Comparison of ENCODE assay signal across 12 cellular contexts in genomic region chr6:32623693-32624092, GRCh38. TPM values are rescaled to one million over a fixed set of nuclear protein-coding genes. Genes with fewer than 3 reads are reported as not detected.
DNase-seq lines count a peak whose midpoint lies in the region; ATAC-seq and TF ChIP-seq lines count a peak whose summit lies in the region.
"Had no signal": no experiment of that assay in that cellular context is flagged by ENCODE, and none has a peak within 500 bp of the region (broad histone marks: within the 10 kb centered on the region; RNA-seq: fewer than 3 reads in every experiment).

No MANE protein-coding gene starts in this region.

- H3K9me3 Mint-ChIP-seq in CD4-positive, alpha-beta T cell = no peaks in the 10 kb centered on the region
- peaks cover 3% of the 10 kb centered on the region for H3K9me3 Mint-ChIP-seq in mesothelial cell of epicardium

- no peak for TF ChIP-seq CTCF in CD4-positive, alpha-beta T cell (IDR thresholded peaks at IDR 0.05)
- TF ChIP-seq CTCF in OCI-LY7 (conservative IDR thresholded peaks at IDR 0.05; ENCODE audit: low read length) = no peak
- TF ChIP-seq CTCF in mesothelial cell of epicardium (IDR thresholded peaks at IDR 0.05; ENCODE audit: unreplicated experiment) = no peak

- H3K9me2 ChIP-seq in OCI-LY7 (ENCODE audit: insufficient read depth, low read length) = no peaks in the 10 kb centered on the region

- no peaks in the 10 kb centered on the region for H3K27me3 ChIP-seq in CD4-positive, alpha-beta T cell (ENCODE audit: control insufficient read depth, insufficient read depth, low read length)
- H3K27me3 ChIP-seq: adrenal gland had no signal

- no peaks in the 10 kb centered on the region for H4K20me1 ChIP-seq in OCI-LY7 (ENCODE audit: insufficient read depth, low read length)

- no peak for ATAC-seq in CD4-positive, alpha-beta T cell (ENCODE audit: poor library complexity)
- peak; percentile 29 for ATAC-seq in GM18870 (IDR thresholded peaks at IDR 0.05; ENCODE audit: unreplicated experiment)
- peak; percentile 64 for ATAC-seq in left colon

- peak overlapping the region; percentile 60 for H3K4me2 ChIP-seq in OCI-LY7 (ENCODE audit: low read length)

- peaks cover 62% of the 10 kb centered on the region for H3K4me1 Mint-ChIP-seq in CD4-positive, alpha-beta T cell (ENCODE audit: low read depth)
- H3K4me1 Mint-ChIP-seq in mesothelial cell of epicardium = peaks cover 7% of the 10 kb centered on the region

- H3K27ac ChIP-seq in CD4-positive, alpha-beta T cell (ENCODE audit: low read depth, low read length) = no peak overlapping the region
- H3K27ac ChIP-seq in OCI-LY7 (ENCODE audit: low read depth, low read length, poor library complexity, severe bottlenecking) = peak overlapping the region; percentile 91
- H3K27ac ChIP-seq: adrenal gland had no signal

- POLR2A ChIA-PET in CD4-positive, alpha-beta T cell (lab: Charles Lee) = interaction anchor here (0.6 to 2.3 kb wide), 6 partner anchors 9 to 348 kb away, joined by 3 to 10 read pairs (median 6); partner anchors contain the start of gene HLA-DQB1
- POLR2A ChIA-PET in OCI-LY7 (lab: Charles Lee) = interaction anchor here (0.7 to 1.3 kb wide), 2 partner anchors 36 to 360 kb away, joined by 3 to 6 read pairs; no protein-coding TSS in a partner anchor

- peak in 1 of 10 experiments; percentile 9 for DNase-seq in CD4-positive, alpha-beta T cell
- DNase-seq in OCI-LY7 (ENCODE audit: low spot score) (no peak), left colon (no peak), DMS153 treated with DMSO at 0.1 percent for 48 hours (lab: John Stamatoyannopoulos, UW; ENCODE audit: unreplicated experiment) (no peak), posterior vena cava (ENCODE audit: low spot score) (no peak), mesothelial cell of epicardium (ENCODE audit: low spot score in 2 of 2, unreplicated experiment in 2 of 2) (no peak)
- DNase-seq in stimulated activated CD4-positive, alpha-beta T cell treated with anti-CD3 and anti-CD28 coated beads, Interleukin-12 subunit alpha, Interleukin-12 subunit beta, amount 100 ng/mL, for 4 hours = no peak
- DNase-seq: adrenal gland, cortex of kidney, retina had no signal

- no peak overlapping the region for H2AFZ ChIP-seq in OCI-LY7 (ENCODE audit: low read length)

- no peaks in the 10 kb centered on the region for H3K27me3 Mint-ChIP-seq in CD4-positive, alpha-beta T cell
- H3K27me3 Mint-ChIP-seq in mesothelial cell of epicardium (ENCODE audit: low read depth) = no peaks in the 10 kb centered on the region

- intact Hi-C loops in CD4-positive, alpha-beta T cell (cut with DNase I, micrococcal nuclease) = loop anchor here (2.0 to 5.0 kb wide), 6 partner anchors 43 to 244 kb away; partner anchors contain the start of gene HLA-DQB1 (in 2 of the 2)
- intact Hi-C loops in OCI-LY7 (cut with micrococcal nuclease; ENCODE audit: unreplicated experiment) = loop anchor here (5.0 to 10.0 kb wide), 3 partner anchors 186 to 379 kb away; partner anchors contain the start of gene HLA-DRA
- intact Hi-C loops in left colon (cut with DNase I, micrococcal nuclease) = no loop called here
- intact Hi-C loops in posterior vena cava (cut with DNase I) = no loop called here

- H3K36me3 ChIP-seq in OCI-LY7 (ENCODE audit: insufficient read depth, low read length) = no peaks in the 10 kb centered on the region
- H3K36me3 ChIP-seq: adrenal gland had no signal

- no TSS peak for BruUV-seq in OCI-LY7 (replicated peaks; lab: Mats Ljungman, UMichigan)

- H3K36me3 Mint-ChIP-seq in CD4-positive, alpha-beta T cell (ENCODE audit: low read depth) = no peaks in the 10 kb centered on the region
- H3K36me3 Mint-ChIP-seq in mesothelial cell of epicardium = no peaks in the 10 kb centered on the region

- peak overlapping the region; percentile 25 for H3K4me3 ChIP-seq in OCI-LY7 (ENCODE audit: low read depth, low read length, poor library complexity, severe bottlenecking)
- H3K4me3 ChIP-seq: adrenal gland had no signal

- H3K4me3 Mint-ChIP-seq in CD4-positive, alpha-beta T cell = peak overlapping the region; percentile 8
- no peak overlapping the region for H3K4me3 Mint-ChIP-seq in mesothelial cell of epicardium

- CTCF ChIA-PET in CD4-positive, alpha-beta T cell (lab: Charles Lee) = interaction anchor here (1.2 to 2.2 kb wide), 3 partner anchors 14 to 68 kb away, joined by 3 to 14 read pairs (median 5); no protein-coding TSS in a partner anchor
- CTCF ChIA-PET in OCI-LY7 (lab: Charles Lee; ENCODE audit: unreplicated experiment) = no interaction called here

- H3K27ac Mint-ChIP-seq in CD4-positive, alpha-beta T cell = peak overlapping the region; percentile 91
- no peak overlapping the region for H3K27ac Mint-ChIP-seq in mesothelial cell of epicardium

- H3K4me1 ChIP-seq in OCI-LY7 (ENCODE audit: insufficient read depth, low read length, poor library complexity, severe bottlenecking) = peaks cover 76% of the 10 kb centered on the region
- H3K4me1 ChIP-seq: adrenal gland had no signal

- H3K79me2 ChIP-seq in OCI-LY7 (ENCODE audit: insufficient read depth, low read depth, low read length) = no peaks in the 10 kb centered on the region

- H3K9me3 ChIP-seq in CD4-positive, alpha-beta T cell (ENCODE audit: control insufficient read depth, low read length) = no peaks in the 10 kb centered on the region
- no peaks in the 10 kb centered on the region for H3K9me3 ChIP-seq in OCI-LY7 (ENCODE audit: low read length)
- H3K9me3 ChIP-seq: adrenal gland had no signal

RNA-seq across cellular contexts. Expression of gene HLA-DQA1, which starts 13.5 kb away (rescaled TPM):
- total RNA-seq in CD4-positive, alpha-beta T cell = 1 to 10 TPM; 5.9 to 6.9 TPM
- 0.79 and 1.6 TPM in 2 replicates for total RNA-seq in OCI-LY7 (2014; rRNA removed; shearing (Covaris generic))
- total RNA-seq in OCI-LY7 (2022) (31.2 and 32.3 TPM in 2 replicates), left colon (10 to 100 TPM in 1 of 2 donors, 1 to 10 TPM in 1; 5.1 to 45.0 TPM), posterior vena cava (10 to 100 TPM in 1 of 2 donors, 1 to 10 TPM in 1; 8.7 to 10.8 TPM), mesothelial cell of epicardium (not detected in 3 replicates)
- total RNA-seq: fibroblast of lung had no signal

RNA-seq across cellular contexts. Expression of gene HLA-DRB1, which starts 34.0 kb away (rescaled TPM):
- 10 to 100 TPM; 31.3 to 33.6 TPM for total RNA-seq in CD4-positive, alpha-beta T cell
- 132 and 156 TPM in 2 replicates for total RNA-seq in OCI-LY7 (2014; rRNA removed; shearing (Covaris generic))
- total RNA-seq in OCI-LY7 (2022) = 98.1 and 111 TPM in 2 replicates
- total RNA-seq in left colon = 100 to 1,000 TPM in 1 of 2 donors, 10 to 100 TPM in 1; 34.7 to 191 TPM
- total RNA-seq in posterior vena cava = 10 to 100 TPM; 78.2 to 91.3 TPM
- 4.5 to 5.4 TPM (median 5.3 TPM) in 3 replicates for total RNA-seq in mesothelial cell of epicardium

RNA-seq across cellular contexts. Expression of gene HLA-DQB1, which starts 42.8 kb away (rescaled TPM):
- total RNA-seq in CD4-positive, alpha-beta T cell = 10 to 100 TPM; 21.5 to 21.7 TPM
- 1.2 and 10.5 TPM in 2 replicates for total RNA-seq in OCI-LY7 (2014; rRNA removed; shearing (Covaris generic))
- total RNA-seq in OCI-LY7 (2022) (16.5 and 20.9 TPM in 2 replicates), left colon (10 to 100 TPM in 1 of 2 donors, 1 to 10 TPM in 1; 6.6 to 39.3 TPM), posterior vena cava (10 to 100 TPM in 1 of 2 donors, 1 to 10 TPM in 1; 4.2 to 13.8 TPM), mesothelial cell of epicardium (9.0 to 9.8 TPM (median 9.7 TPM) in 3 replicates)
- total RNA-seq: fibroblast of lung had no signal

Comparison
In these comparisons a context has a peak if more than half of its experiments do, and no peak if none do; other contexts are left out.
1. intact Hi-C loops: an anchor here in CD4-positive, alpha-beta T cell (2.0 to 5.0 kb wide) and OCI-LY7 (5.0 to 10.0 kb wide); none called in left colon and posterior vena cava.